ENCODE assay signal across 1 cellular context in genomic region chr1:109530457-109531204, GRCh38.
TF ChIP-seq lines count a peak whose summit lies in the region.

No MANE protein-coding gene starts in this region.

TF ChIP-seq in H1, 55 proteins besides CTCF, POLR2A, EP300 and RAD21:
- TF ChIP-seq GABPA (IDR thresholded peaks at IDR 0.05; ENCODE audit: borderline replicate concordance, insufficient read depth, low read length), result no peak
- TF ChIP-seq TAF1 (IDR thresholded peaks at IDR 0.05; ENCODE audit: low read depth, low read length), result no peak
- TF ChIP-seq CBX8 (IDR thresholded peaks at IDR 0.05; ENCODE audit: borderline replicate concordance, low read depth, low read length), result no peak
- TF ChIP-seq EZH2 (IDR thresholded peaks at IDR 0.05; ENCODE audit: low read depth, low read length, severe bottlenecking), result no peak
- no peak for TF ChIP-seq SIRT6 (IDR thresholded peaks at IDR 0.05; ENCODE audit: low read length)
